In the genomic region with DNA sequence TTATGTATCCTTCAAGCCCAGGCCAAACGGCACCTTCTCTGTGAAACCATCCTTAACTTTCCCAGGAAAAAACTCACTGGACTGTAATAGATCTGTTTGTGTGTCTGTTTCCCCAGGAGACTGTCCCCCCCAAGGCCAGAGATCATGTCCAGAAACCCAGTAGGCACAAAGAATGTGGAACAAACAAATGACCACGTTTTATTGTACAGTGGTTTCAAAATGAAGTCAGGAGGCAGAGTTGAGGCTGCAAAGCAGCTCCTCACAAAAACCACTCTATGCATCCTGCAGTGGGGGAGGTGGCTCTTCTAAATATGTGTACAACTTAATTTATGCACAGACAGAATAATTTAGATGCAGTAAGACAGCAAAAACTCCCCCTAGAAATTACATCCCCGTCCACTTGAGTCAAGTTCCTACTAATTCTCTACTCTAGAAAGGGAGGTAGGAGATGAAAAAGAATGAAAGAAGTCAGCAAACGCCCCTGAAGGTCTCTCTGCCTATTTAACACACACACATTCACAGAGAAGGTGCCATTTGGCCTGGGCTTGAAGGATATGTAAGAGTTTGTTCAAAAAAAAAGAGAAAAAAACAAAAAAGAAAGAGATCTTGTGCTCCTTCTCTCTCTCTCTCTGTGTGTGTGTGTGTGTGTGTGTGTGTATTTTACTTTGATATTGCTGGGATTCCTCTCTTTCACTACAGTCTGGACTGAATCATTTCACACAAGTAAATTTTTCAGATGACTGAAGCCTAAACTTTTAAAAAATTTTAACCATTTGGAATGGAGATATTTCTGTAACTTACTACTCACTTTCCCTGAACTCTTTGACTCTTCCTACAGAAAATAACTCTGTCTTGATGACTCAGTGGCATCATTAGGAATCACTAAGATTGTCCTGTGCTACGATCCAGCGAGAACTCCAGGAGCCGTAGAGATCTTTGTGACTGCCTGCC, we compare ENCODE assay signal across 8 cellular contexts. TPM values are rescaled to one million over a fixed set of nuclear protein-coding genes. Genes with fewer than 3 reads are reported as not detected.
A peak's percentile ranks its signal among the peaks of the same experiment; 100 is the strongest.
DNase-seq lines count a peak whose midpoint lies in the region; ATAC-seq and TF ChIP-seq lines count a peak whose summit lies in the region.

No MANE protein-coding gene starts in this region.

- intact Hi-C loops in CD8-positive, alpha-beta T cell (cut with DNase I, micrococcal nuclease) = loop anchor here in 1 of 2 experiments (2.0 kb wide), 1 partner anchor 17 kb away; no protein-coding TSS in a partner anchor

- no peak for TF ChIP-seq CTCF in CD8-positive, alpha-beta T cell (IDR thresholded peaks at IDR 0.05)
- TF ChIP-seq CTCF in MM.1S (IDR thresholded peaks at IDR 0.05; ENCODE audit: low read length) = no peak

- ATAC-seq in CD8-positive, alpha-beta T cell = peak; percentile 59
- peak; percentile 65 for ATAC-seq in GM21360 (IDR thresholded peaks at IDR 0.05; ENCODE audit: unreplicated experiment)

- H2AFZ ChIP-seq in Karpas-422 (ENCODE audit: low read length) (no peak overlapping the region), MM.1S (ENCODE audit: low read length) (no peak overlapping the region)

- CTCF ChIA-PET in CD8-positive, alpha-beta T cell (lab: Charles Lee) = interaction anchor here (0.9 to 5.5 kb wide), 6 partner anchors 11 to 142 kb away, joined by 3 to 44 read pairs (median 8); partner anchors contain the start of gene BCL2

- peaks cover 76% of the 10 kb centered on the region for H3K4me1 Mint-ChIP-seq in CD8-positive, alpha-beta T cell (ENCODE audit: low read depth)
- peaks cover 66 to 67% of the 10 kb centered on the region in 2 donors for H3K4me1 Mint-ChIP-seq in immature natural killer cell

- H3F3A ChIP-seq in MM.1S (ENCODE audit: insufficient read depth, low read length) = peaks cover 6% of the 10 kb centered on the region; the same call in 1 of the 2 replicates

- H3K27me3 ChIP-seq in CD8-positive, alpha-beta T cell (ENCODE audit: insufficient read depth, low read length) = no peaks in the 10 kb centered on the region
- H3K27me3 ChIP-seq in Karpas-422 (ENCODE audit: low read length) (no peaks in the 10 kb centered on the region), MM.1S (replicated peaks; ENCODE audit: insufficient read depth, low read length) (no peaks in the 10 kb centered on the region)

- H3K4me3 Mint-ChIP-seq in CD8-positive, alpha-beta T cell = peak overlapping the region; percentile 43
- H3K4me3 Mint-ChIP-seq in immature natural killer cell = peak overlapping the region; percentile 65 to 88 (median 72)

- no peak overlapping the region for H3K9ac ChIP-seq in Karpas-422 (ENCODE audit: low read length)
- no peak overlapping the region for H3K9ac ChIP-seq in MM.1S (ENCODE audit: low read length)

- no peaks in the 10 kb centered on the region for H3K9me3 Mint-ChIP-seq in CD8-positive, alpha-beta T cell
- H3K9me3 Mint-ChIP-seq in immature natural killer cell = no peaks in the 10 kb centered on the region

- H4K20me1 ChIP-seq in Karpas-422 (ENCODE audit: insufficient read depth, low read depth, low read length) = peaks cover 51% of the 10 kb centered on the region
- no peaks in the 10 kb centered on the region for H4K20me1 ChIP-seq in MM.1S (ENCODE audit: insufficient read depth, low read length)

- H3K36me3 ChIP-seq in CD8-positive, alpha-beta T cell (ENCODE audit: insufficient read depth, low read length) = peaks cover 4% of the 10 kb centered on the region
- H3K36me3 ChIP-seq in Karpas-422 (ENCODE audit: insufficient read depth, low read length) (peaks cover 68% of the 10 kb centered on the region), MM.1S (replicated peaks; ENCODE audit: insufficient read depth, low read length) (peaks cover 4% of the 10 kb centered on the region; the same call in 1 of the 2 replicates)

- peaks cover 51% of the 10 kb centered on the region for H3K36me3 Mint-ChIP-seq in CD8-positive, alpha-beta T cell
- H3K36me3 Mint-ChIP-seq in immature natural killer cell = peaks cover 3 to 16% (median 3%) of the 10 kb centered on the region in 3 donors

- no peaks in the 10 kb centered on the region for H3K27me3 Mint-ChIP-seq in CD8-positive, alpha-beta T cell (ENCODE audit: low read depth)
- H3K27me3 Mint-ChIP-seq in immature natural killer cell (ENCODE audit: low read depth in 3 of 3) = peaks cover 5 to 7% (median 6%) of the 10 kb centered on the region in 3 donors

- no peaks in the 10 kb centered on the region for H3K9me3 ChIP-seq in CD8-positive, alpha-beta T cell (ENCODE audit: low read length)
- H3K9me3 ChIP-seq in Karpas-422 (ENCODE audit: low read length) (no peaks in the 10 kb centered on the region), MM.1S (replicated peaks; ENCODE audit: insufficient read depth, low read length) (no peaks in the 10 kb centered on the region)

- peaks cover 99% of the 10 kb centered on the region for H3K79me2 ChIP-seq in Karpas-422 (ENCODE audit: low read length)
- peaks cover 99% of the 10 kb centered on the region for H3K79me2 ChIP-seq in MM.1S (ENCODE audit: low read length)

- DNase-seq in CD8-positive, alpha-beta T cell = peak in 1 of 7 experiments; percentile 39
- DNase-seq in Karpas-422 = peak; percentile 42
- DNase-seq in immature natural killer cell = peak in 2 of 3 donors; percentile 28 to 52
- DNase-seq in dedifferentiated amniotic fluid mesenchymal stem cell (ENCODE audit: extremely low spot score) = no peak
- DNase-seq in NCI-H1694 treated with DMSO at 0.1 percent for 48 hours (lab: John Stamatoyannopoulos, UW) = no peak
- no peak for DNase-seq in MM.1S
- DNase-seq in COLO829 (ENCODE audit: low spot score) = no peak

- POLR2A ChIA-PET in CD8-positive, alpha-beta T cell (lab: Charles Lee) = interaction anchor here (0.6 to 2.7 kb wide), 9 partner anchors 8 to 162 kb away, joined by 3 to 12 read pairs (median 4); no protein-coding TSS in a partner anchor

- peak overlapping the region; percentile 86 for H3K27ac Mint-ChIP-seq in CD8-positive, alpha-beta T cell
- H3K27ac Mint-ChIP-seq in immature natural killer cell = peak overlapping the region; percentile 87 to 95 (median 92)

- H3K4me2 ChIP-seq in Karpas-422 (ENCODE audit: low read depth, low read length, poor library complexity, severe bottlenecking) (no peak overlapping the region), MM.1S (ENCODE audit: low read depth, low read length) (no peak overlapping the region)

- H3K4me3 ChIP-seq in CD8-positive, alpha-beta T cell (ENCODE audit: low read depth, low read length) = no peak overlapping the region
- H3K4me3 ChIP-seq in Karpas-422 (ENCODE audit: low read length) (no peak overlapping the region), MM.1S (ENCODE audit: low read length) (no peak overlapping the region)

- H3K9me2 ChIP-seq in Karpas-422 (replicated peaks; ENCODE audit: insufficient read depth, low read length) (no peaks in the 10 kb centered on the region), MM.1S (replicated peaks; ENCODE audit: insufficient read depth, low read length) (no peaks in the 10 kb centered on the region)

- peaks cover 71% of the 10 kb centered on the region for H3K4me1 ChIP-seq in CD8-positive, alpha-beta T cell (ENCODE audit: insufficient read depth, low read length)
- H3K4me1 ChIP-seq in Karpas-422 (ENCODE audit: low read length) (peaks cover 81% of the 10 kb centered on the region), MM.1S (ENCODE audit: low read length) (no peaks in the 10 kb centered on the region)

- peak overlapping the region; percentile 4 for H3K27ac ChIP-seq in CD8-positive, alpha-beta T cell (ENCODE audit: low read depth, low read length)
- H3K27ac ChIP-seq in Karpas-422 (ENCODE audit: low read length) = peak overlapping the region; percentile 45; the same call in 1 of the 2 replicates
- no peak overlapping the region for H3K27ac ChIP-seq in MM.1S (ENCODE audit: low read length)

RNA-seq across cellular contexts. Expression of gene BCL2, which starts 19.5 kb away (rescaled TPM):
- total RNA-seq in CD8-positive, alpha-beta T cell = 10 to 100 TPM; 39.5 to 40.5 TPM
- 263 and 271 TPM in 2 replicates for total RNA-seq in Karpas-422 (2014; rRNA removed; shearing (Covaris generic); ENCODE audit: low replicate concordance)
- 1 to 10 TPM; 5.1 to 8.0 (median 5.7) TPM for polyA plus RNA-seq in immature natural killer cell

Comparison
In these comparisons a context has a peak if more than half of its experiments do, and no peak if none do; other contexts are left out.
1. DNase-seq: peak in Karpas-422 (single experiment) and immature natural killer cell (2 of 3); none in dedifferentiated amniotic fluid mesenchymal stem cell (single experiment), NCI-H1694 treated with DMSO at 0.1 percent for 48 hours (single experiment), MM.1S (single experiment) and COLO829 (single experiment).